In the genomic region with DNA sequence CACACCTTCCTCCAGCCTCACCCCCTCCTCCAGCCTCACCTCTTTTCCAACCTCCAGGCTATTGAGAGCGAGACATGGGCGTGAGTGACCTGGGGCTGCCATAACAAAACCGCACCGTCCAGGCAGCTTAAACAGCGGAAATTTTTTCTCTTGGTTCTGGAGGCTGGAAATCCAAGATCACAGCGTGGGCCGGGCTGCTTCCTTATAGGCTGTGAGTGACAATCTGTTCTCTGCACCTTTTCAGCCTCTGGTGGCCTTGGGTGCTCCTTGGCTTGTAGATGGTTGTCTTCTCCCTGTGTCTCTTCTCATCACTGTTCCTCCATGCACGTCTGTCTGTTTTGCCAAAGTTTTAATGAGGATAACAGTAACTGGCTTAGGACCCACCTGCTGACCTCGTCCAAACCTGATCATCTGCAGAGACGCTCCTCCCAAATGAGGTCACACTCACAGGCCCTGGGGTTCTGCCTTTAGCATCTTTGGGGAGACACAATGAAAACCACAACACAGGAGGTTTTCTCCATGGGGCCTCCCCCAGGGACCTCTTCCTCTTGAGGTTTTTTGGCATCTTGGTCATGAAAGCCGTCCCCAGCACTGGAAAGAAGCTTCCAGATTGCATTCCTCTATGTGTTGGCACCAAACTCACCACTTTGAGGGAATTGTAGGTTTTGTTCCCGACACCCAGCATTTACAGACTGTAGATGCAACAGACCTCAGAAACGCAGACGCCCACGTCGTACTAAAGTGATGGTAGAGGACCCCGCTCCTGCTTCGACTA, we compare ENCODE assay signal across 17 cellular contexts.
DNase-seq lines count a peak whose midpoint lies in the region; ATAC-seq and TF ChIP-seq lines count a peak whose summit lies in the region.
"Had no signal": no experiment of that assay in that cellular context is flagged by ENCODE, and none has a peak within 500 bp of the region (broad histone marks: within the 10 kb centered on the region; RNA-seq: fewer than 3 reads in every experiment).

No MANE protein-coding gene starts in this region.

- no peaks in the 10 kb centered on the region for H3K36me3 Mint-ChIP-seq in natural killer cell
- no peaks in the 10 kb centered on the region for H3K36me3 Mint-ChIP-seq in natural killer cell treated with Interleukin-12 subunit alpha and Interleukin-12 subunit beta and Interleukin-15 and Interleukin-18, amount 100 ng/mL, for 72 hours
- H3K36me3 Mint-ChIP-seq: CD8-positive, alpha-beta T cell had no signal

- no peaks in the 10 kb centered on the region for H3K9me3 Mint-ChIP-seq in natural killer cell
- H3K9me3 Mint-ChIP-seq in natural killer cell treated with Interleukin-12 subunit alpha and Interleukin-12 subunit beta and Interleukin-15 and Interleukin-18, amount 100 ng/mL, for 72 hours: no peaks in the 10 kb centered on the region
- H3K9me3 Mint-ChIP-seq: CD8-positive, alpha-beta T cell had no signal

- WGBS in lung, 2 donors: 85 to 87% methylated on average over 18 of the region's 18 CpGs
- WGBS in spleen, 5 donors: 79 to 85% (median 82%) methylated on average over 18 of the region's 18 CpGs

- H3K4me1 Mint-ChIP-seq in natural killer cell: no peaks in the 10 kb centered on the region
- H3K4me1 Mint-ChIP-seq in natural killer cell treated with Interleukin-12 subunit alpha and Interleukin-12 subunit beta and Interleukin-15 and Interleukin-18, amount 100 ng/mL, for 72 hours (ENCODE audit: low read depth in 2 of 2): no peaks in the 10 kb centered on the region

- no peaks in the 10 kb centered on the region for H3K27me3 Mint-ChIP-seq in natural killer cell (ENCODE audit: low read depth in 2 of 2)
- no peaks in the 10 kb centered on the region for H3K27me3 Mint-ChIP-seq in natural killer cell treated with Interleukin-12 subunit alpha and Interleukin-12 subunit beta and Interleukin-15 and Interleukin-18, amount 100 ng/mL, for 72 hours

- TF ChIP-seq CTCF in natural killer cell (IDR thresholded peaks at IDR 0.05): no peak
- no peak for TF ChIP-seq CTCF in lung (IDR thresholded peaks at IDR 0.05; ENCODE audit: control extremely low read depth, extremely low read depth)
- no peak for TF ChIP-seq CTCF in spleen (IDR thresholded peaks at IDR 0.05 in 8 of 11, conservative IDR thresholded peaks at IDR 0.05 in 3 of 11)

- H3K9me3 ChIP-seq in lung (ENCODE audit: control insufficient read depth in 2 of 2, insufficient read depth in 1 of 2, low read length in 1 of 2) (peaks cover 0 to 3% of the 10 kb centered on the region in 2 donors), spleen (no peaks in the 10 kb centered on the region), MG63 (no peaks in the 10 kb centered on the region)

- H3K4me3 ChIP-seq in lung (no peak overlapping the region), spleen (no peak overlapping the region), MG63 (no peak overlapping the region)
- H3K4me3 ChIP-seq: PC-9 had no signal

- DNase-seq in natural killer cell (peak; percentile 1), lung (ENCODE audit: low spot score) (peak; percentile 25), spleen (peak; percentile 13), hepatic stellate cell (ENCODE audit: low spot score) (no peak), MG63 (no peak)
- DNase-seq in natural killer cell treated with Interleukin-12 subunit alpha and Interleukin-12 subunit beta and Interleukin-15 and Interleukin-18, amount 100 ng/mL, for 72 hours (ENCODE audit: low spot score): no peak
- no peak for DNase-seq in activated naive CD4-positive, alpha-beta T cell treated with anti-CD3 and anti-CD28 coated beads, Interleukin-2, amount 50 U/mL, for 16 hours
- DNase-seq: DND-41, GDM1, MM.1S, NCI-H1105 treated with DMSO at 0.1 percent for 48 hours, NCI-H187, NCI-H446, NCI-H748 treated with DMSO at 0.1 percent for 48 hours, PC-9 had no signal

- intact Hi-C loops in natural killer cell (cut with micrococcal nuclease) (no loop called here), spleen (cut with DNase I; ENCODE audit: low total_unique reads) (no loop called here)

- no peak for TF ChIP-seq POLR2A in spleen (IDR thresholded peaks at IDR 0.05)

- H3K27ac ChIP-seq in lung (ENCODE audit: low read depth in 1 of 2, low read length in 1 of 2): no peak overlapping the region
- H3K27ac ChIP-seq in spleen: no peak overlapping the region
- H3K27ac ChIP-seq: PC-9 had no signal

- no peaks in the 10 kb centered on the region for H3K27me3 ChIP-seq in lung (ENCODE audit: control insufficient read depth, insufficient read depth)
- peaks cover 0 to 47% (median 0%) of the 10 kb centered on the region in 7 donors for H3K27me3 ChIP-seq in spleen (replicated peaks in 1 of 7)
- no peaks in the 10 kb centered on the region for H3K27me3 ChIP-seq in MG63

- no peak overlapping the region for H3K27ac Mint-ChIP-seq in natural killer cell
- H3K27ac Mint-ChIP-seq in natural killer cell treated with Interleukin-12 subunit alpha and Interleukin-12 subunit beta and Interleukin-15 and Interleukin-18, amount 100 ng/mL, for 72 hours: no peak overlapping the region
- H3K27ac Mint-ChIP-seq: CD8-positive, alpha-beta T cell had no signal

- no peak overlapping the region for H3K4me3 Mint-ChIP-seq in natural killer cell
- no peak overlapping the region for H3K4me3 Mint-ChIP-seq in natural killer cell treated with Interleukin-12 subunit alpha and Interleukin-12 subunit beta and Interleukin-15 and Interleukin-18, amount 100 ng/mL, for 72 hours
- H3K4me3 Mint-ChIP-seq: CD8-positive, alpha-beta T cell had no signal

- H3K36me3 ChIP-seq in lung (ENCODE audit: control insufficient read depth in 2 of 2, insufficient read depth in 2 of 2, low read length in 2 of 2): no peaks in the 10 kb centered on the region
- no peaks in the 10 kb centered on the region for H3K36me3 ChIP-seq in spleen
- no peaks in the 10 kb centered on the region for H3K36me3 ChIP-seq in MG63

- ATAC-seq in natural killer cell (no peak), lung (ENCODE audit: insufficient read depth, low FRiP score) (no peak), HG03457 (IDR thresholded peaks at IDR 0.05; ENCODE audit: unreplicated experiment) (no peak)
- ATAC-seq in natural killer cell treated with Interleukin-12 subunit alpha and Interleukin-12 subunit beta and Interleukin-15 and Interleukin-18, amount 100 ng/mL, for 72 hours: no peak
- ATAC-seq: CD8-positive, alpha-beta T cell had no signal

- H3K4me1 ChIP-seq in lung (ENCODE audit: control insufficient read depth in 2 of 2, insufficient read depth in 2 of 2, low read length in 2 of 2) (no peaks in the 10 kb centered on the region), spleen (no peaks in the 10 kb centered on the region)

Comparison
In these comparisons a context has a peak if more than half of its experiments do, and no peak if none do; other contexts are left out.
1. DNase-seq: peak in natural killer cell (single experiment), lung (single experiment) and spleen (single experiment); none in natural killer cell treated with Interleukin-12 subunit alpha and Interleukin-12 subunit beta and Interleukin-15 and Interleukin-18, amount 100 ng/mL, for 72 hours (single experiment), activated naive CD4-positive, alpha-beta T cell treated with anti-CD3 and anti-CD28 coated beads, Interleukin-2, amount 50 U/mL, for 16 hours (single experiment), hepatic stellate cell (single experiment) and MG63 (single experiment).